Comparison of ENCODE assay signal across 12 cellular contexts in the genomic region with DNA sequence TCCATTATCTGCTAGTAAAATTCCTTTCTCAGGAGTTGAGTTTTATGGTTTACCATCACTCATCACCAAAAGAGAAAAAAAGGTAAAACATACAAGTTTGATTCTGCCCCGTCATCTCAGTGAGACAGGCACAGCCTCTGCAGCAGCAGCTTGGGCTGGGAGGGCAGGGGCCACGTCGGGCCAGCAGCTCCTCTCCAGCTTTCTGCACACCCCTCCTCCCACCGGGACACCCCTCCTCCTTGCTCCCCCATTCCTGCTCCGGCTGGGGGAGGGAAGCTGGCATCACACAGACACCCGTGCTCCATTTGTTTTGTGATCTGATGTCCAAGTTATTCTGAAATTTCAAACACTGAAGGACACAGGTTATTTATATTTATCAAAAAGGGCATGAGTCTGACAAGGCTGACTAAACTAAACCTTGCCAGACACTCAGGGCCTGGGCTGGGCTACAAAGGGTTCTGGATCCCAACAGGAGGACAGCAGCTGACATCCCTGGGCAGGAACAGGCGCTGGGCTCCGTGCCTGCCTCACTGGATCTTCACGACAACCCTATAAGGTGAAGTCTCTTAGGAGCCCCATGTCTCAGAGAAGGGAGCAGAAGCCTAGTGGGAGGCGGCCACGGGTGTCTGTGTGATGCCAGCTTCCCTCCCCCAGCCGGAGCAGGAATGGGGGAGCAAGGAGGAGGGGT.
A peak's percentile ranks its signal among the peaks of the same experiment; 100 is the strongest.
DNase-seq lines count a peak whose midpoint lies in the region; ATAC-seq and TF ChIP-seq lines count a peak whose summit lies in the region.
"Had no signal": no experiment of that assay in that cellular context is flagged by ENCODE, and none has a peak within 500 bp of the region (broad histone marks: within the 10 kb centered on the region; RNA-seq: fewer than 3 reads in every experiment).

No MANE protein-coding gene starts in this region.

- H3K4me3 Mint-ChIP-seq in Caco-2 (ENCODE audit: unreplicated experiment): no peak overlapping the region
- H3K4me3 Mint-ChIP-seq: activated CD4-positive, alpha-beta memory T cell treated with anti-CD3 and anti-CD28 coated beads, Interleukin-2, amount 10 ng/mL, durations not matched to agents 7 days and 5 days had no signal

- ATAC-seq in HG03045 (IDR thresholded peaks at IDR 0.05; ENCODE audit: unreplicated experiment) (no peak), GM21717 (IDR thresholded peaks at IDR 0.05; ENCODE audit: unreplicated experiment) (no peak)

- no peaks in the 10 kb centered on the region for H3K27me3 ChIP-seq in KMS-11 (ENCODE audit: insufficient read depth, low read depth)
- H3K27me3 ChIP-seq in colonic mucosa: no peaks in the 10 kb centered on the region
- H3K27me3 ChIP-seq in Caco-2 (replicated peaks; ENCODE audit: control insufficient read depth, insufficient read depth, low read length): no peaks in the 10 kb centered on the region
- H3K27me3 ChIP-seq: SJCRH30 had no signal

- no peaks in the 10 kb centered on the region for H3K36me3 Mint-ChIP-seq in Caco-2 (ENCODE audit: insufficient read depth, unreplicated experiment)

- DNase-seq in colonic mucosa: no peak
- peak; percentile 83 for DNase-seq in mesenteric fat pad (ENCODE audit: low spot score)
- DNase-seq in stimulated activated CD8-positive, alpha-beta memory T cell treated with anti-CD3 and anti-CD28 coated beads, Interleukin-4, amount 100 ng/mL, for 48 hours: peak; percentile 18
- DNase-seq in Caco-2: no peak
- DNase-seq in COLO668 (lab: John Stamatoyannopoulos, UW; ENCODE audit: unreplicated experiment): no peak
- DNase-seq: activated CD4-positive, alpha-beta memory T cell treated with anti-CD3 and anti-CD28 coated beads, Interleukin-2, amount 10 ng/mL, durations not matched to agents 7 days and 5 days; foreskin melanocyte; NCI-H2171 had no signal

- H3K27ac ChIP-seq in KMS-11 (peak overlapping the region; percentile 94), colonic mucosa (peak overlapping the region; percentile 13)
- H3K27ac ChIP-seq: SJCRH30 had no signal

- no peaks in the 10 kb centered on the region for H3K4me1 Mint-ChIP-seq in Caco-2 (ENCODE audit: low read depth, unreplicated experiment)

- POLR2A ChIA-PET in Caco-2 (lab: Charles Lee): no interaction called here

- peaks cover 79% of the 10 kb centered on the region for H3K4me1 ChIP-seq in KMS-11 (ENCODE audit: low read depth, poor library complexity, severe bottlenecking)
- no peaks in the 10 kb centered on the region for H3K4me1 ChIP-seq in colonic mucosa
- H3K4me1 ChIP-seq in Caco-2: no peaks in the 10 kb centered on the region

- no peaks in the 10 kb centered on the region for H3K27me3 Mint-ChIP-seq in Caco-2 (ENCODE audit: insufficient read depth, unreplicated experiment)
- H3K27me3 Mint-ChIP-seq: activated CD4-positive, alpha-beta memory T cell treated with anti-CD3 and anti-CD28 coated beads, Interleukin-2, amount 10 ng/mL, durations not matched to agents 7 days and 5 days had no signal

- H3K4me3 ChIP-seq in KMS-11 (IDR thresholded peaks at IDR 0.05; ENCODE audit: insufficient read depth, low read depth, low read length) (no peak overlapping the region), colonic mucosa (no peak overlapping the region), Caco-2 (ENCODE audit: low read depth, low read length) (no peak overlapping the region)
- H3K4me3 ChIP-seq: SJCRH30 had no signal

- BruUV-seq in Caco-2 (replicated peaks; lab: Mats Ljungman, UMichigan): no TSS peak

- H3K4me2 ChIP-seq in KMS-11: peak overlapping the region; percentile 84

- TF ChIP-seq CTCF in KMS-11 (conservative IDR thresholded peaks at IDR 0.05; ENCODE audit: low read depth, low read length): no peak
- TF ChIP-seq CTCF in colonic mucosa (IDR thresholded peaks at IDR 0.05): no peak
- no peak for TF ChIP-seq CTCF in Caco-2 (IDR thresholded peaks at IDR 0.05; ENCODE audit: insufficient read depth in 1 of 2, low read depth in 1 of 2, low read length in 1 of 2, severe bottlenecking in 1 of 2, unreplicated experiment in 1 of 2)

- no peak overlapping the region for H2AFZ ChIP-seq in KMS-11 (ENCODE audit: low read depth)

- H3K9ac ChIP-seq in KMS-11 (no peak overlapping the region), colonic mucosa (ENCODE audit: low read depth in 2 of 2, low read length in 2 of 2) (peak overlapping the region; percentile 18 to 53)

- CTCF ChIA-PET in Caco-2 (lab: Charles Lee): no interaction called here

- H3K9me3 ChIP-seq in colonic mucosa: no peaks in the 10 kb centered on the region
- no peaks in the 10 kb centered on the region for H3K9me3 ChIP-seq in Caco-2
- H3K9me3 ChIP-seq: SJCRH30 had no signal

- H4K20me1 ChIP-seq in KMS-11 (ENCODE audit: insufficient read depth): no peaks in the 10 kb centered on the region

- peaks cover 57% of the 10 kb centered on the region; the same call in 1 of the 2 replicates for H3K79me2 ChIP-seq in KMS-11 (ENCODE audit: insufficient read depth, low read depth)

- H3K36me3 ChIP-seq in KMS-11 (ENCODE audit: insufficient read depth) (no peaks in the 10 kb centered on the region), colonic mucosa (no peaks in the 10 kb centered on the region), Caco-2 (ENCODE audit: control insufficient read depth, insufficient read depth, low read length) (no peaks in the 10 kb centered on the region)
- H3K36me3 ChIP-seq: SJCRH30 had no signal

- no peak overlapping the region for H3K27ac Mint-ChIP-seq in Caco-2 (ENCODE audit: unreplicated experiment)
- H3K27ac Mint-ChIP-seq: activated CD4-positive, alpha-beta memory T cell treated with anti-CD3 and anti-CD28 coated beads, Interleukin-2, amount 10 ng/mL, durations not matched to agents 7 days and 5 days had no signal

- intact Hi-C loops in colonic mucosa (cut with DNase I) (no loop called here), Caco-2 (cut with micrococcal nuclease; ENCODE audit: unreplicated experiment) (no loop called here)

- no peaks in the 10 kb centered on the region for H3K9me3 Mint-ChIP-seq in Caco-2 (ENCODE audit: unreplicated experiment)
- H3K9me3 Mint-ChIP-seq: activated CD4-positive, alpha-beta memory T cell treated with anti-CD3 and anti-CD28 coated beads, Interleukin-2, amount 10 ng/mL, durations not matched to agents 7 days and 5 days had no signal

Comparison
In these comparisons a context has a peak if more than half of its experiments do, and no peak if none do; other contexts are left out.
1. DNase-seq: peak in mesenteric fat pad (single experiment) and stimulated activated CD8-positive, alpha-beta memory T cell treated with anti-CD3 and anti-CD28 coated beads, Interleukin-4, amount 100 ng/mL, for 48 hours (single experiment); none in colonic mucosa (single experiment), Caco-2 (0 of 2) and COLO668 (single experiment).